18 cellular contexts compared by ENCODE assay signal in the genomic region with DNA sequence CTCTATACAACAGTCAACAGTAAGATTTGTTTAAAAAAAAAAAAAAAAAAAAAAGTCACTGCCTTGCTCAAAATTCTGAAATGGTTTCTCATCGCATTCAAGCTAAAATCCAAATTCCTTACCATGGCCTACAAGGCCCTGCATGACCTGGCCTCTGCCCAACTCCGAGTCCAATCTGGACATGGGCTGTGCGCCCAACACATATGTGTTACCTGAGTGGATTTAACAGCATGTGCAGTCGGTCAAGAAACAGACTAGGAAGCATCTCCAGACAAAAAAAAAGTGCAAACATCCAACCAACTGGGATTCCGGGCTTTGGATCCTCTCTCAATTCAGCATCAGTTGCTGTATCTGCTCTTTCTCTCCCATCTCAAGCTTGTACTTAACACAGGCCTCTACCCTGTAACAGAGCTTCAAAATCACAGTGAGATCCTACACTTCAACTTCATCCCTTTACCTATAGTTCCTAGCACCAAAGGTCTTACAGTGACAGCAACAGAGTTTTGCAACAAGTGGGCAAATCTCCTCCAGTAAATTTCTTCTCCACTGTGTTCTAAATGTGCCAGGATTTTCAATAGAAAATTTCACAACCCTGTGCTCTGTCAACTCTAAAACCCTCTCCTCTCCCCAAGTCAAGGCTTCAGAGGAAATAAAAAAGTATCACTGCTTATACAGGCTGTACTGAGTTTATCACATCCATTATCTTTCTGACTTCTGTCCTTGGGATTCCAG. TPM values are rescaled to one million over a fixed set of nuclear protein-coding genes. Genes with fewer than 3 reads are reported as not detected.
"Had no signal": no experiment of that assay in that cellular context is flagged by ENCODE, and none has a peak within 500 bp of the region (broad histone marks: within the 10 kb centered on the region; RNA-seq: fewer than 3 reads in every experiment).

No MANE protein-coding gene starts in this region.

- H3K4me3 Mint-ChIP-seq: activated naive CD8-positive, alpha-beta T cell treated with anti-CD3 and anti-CD28 coated beads, Interleukin-2, amount 10 ng/mL, durations not matched to agents 7 days and 5 days; central memory CD8-positive, alpha-beta T cell; immature natural killer cell; natural killer cell had no signal

- H3K27ac ChIP-seq: esophagus squamous epithelium, parathyroid adenoma, spleen, thoracic aorta, upper lobe of right lung had no signal

- H3K4me1 Mint-ChIP-seq: activated naive CD8-positive, alpha-beta T cell treated with anti-CD3 and anti-CD28 coated beads, Interleukin-2, amount 10 ng/mL, durations not matched to agents 7 days and 5 days; central memory CD8-positive, alpha-beta T cell had no signal

- FAIRE-seq: endothelial cell of umbilical vein had no signal

- H3K27me3 Mint-ChIP-seq: central memory CD8-positive, alpha-beta T cell; stimulated activated naive B cell treated with anti-CD40 and anti-IgM and Interleukin-4, amounts not matched to agents 10 μg/mL and 1 μg/mL and 100 μg/mL, for 72 hours had no signal

- H3K27me3 ChIP-seq: esophagus squamous epithelium, spleen, upper lobe of right lung had no signal

- H3K36me3 Mint-ChIP-seq: activated naive CD8-positive, alpha-beta T cell treated with anti-CD3 and anti-CD28 coated beads, Interleukin-2, amount 10 ng/mL, durations not matched to agents 7 days and 5 days; natural killer cell had no signal

- H3K36me3 ChIP-seq: esophagus squamous epithelium, spleen, thoracic aorta, upper lobe of right lung had no signal

- DNase-seq: activated CD4-positive, alpha-beta T cell treated with anti-CD3 and anti-CD28 coated beads, Interleukin-2, amount 50 U/mL, for 48 hours; activated naive CD4-positive, alpha-beta T cell; activated naive CD8-positive, alpha-beta T cell treated with anti-CD3 and anti-CD28 coated beads, Interleukin-2, amount 10 ng/mL, durations not matched to agents 7 days and 5 days; amygdala; effector CD8-positive, alpha-beta T cell; esophagus squamous epithelium; immature natural killer cell; kidney glomerular epithelial cell; natural killer cell; spleen; stimulated activated CD4-positive, alpha-beta T cell treated with anti-CD3 and anti-CD28 coated beads, Interleukin-4, amount 100 ng/mL, for 4 hours; stimulated activated naive B cell treated with anti-CD40 and anti-IgM and Interleukin-4, amounts not matched to agents 10 μg/mL and 1 μg/mL and 100 μg/mL, for 72 hours; upper lobe of right lung had no signal

- ATAC-seq: natural killer cell; stimulated activated naive B cell treated with anti-CD40 and anti-IgM and Interleukin-4, amounts not matched to agents 10 μg/mL and 1 μg/mL and 100 μg/mL, for 72 hours; upper lobe of right lung had no signal

- H3K9me3 ChIP-seq: esophagus squamous epithelium, spleen, thoracic aorta, upper lobe of right lung had no signal

- H3K4me3 ChIP-seq: esophagus squamous epithelium, spleen, thoracic aorta, upper lobe of right lung had no signal

- H2AFZ ChIP-seq: parathyroid adenoma had no signal

- H3K9ac ChIP-seq: parathyroid adenoma had no signal

- H3K4me1 ChIP-seq: parathyroid adenoma had no signal

- H3K27ac Mint-ChIP-seq: activated naive CD8-positive, alpha-beta T cell treated with anti-CD3 and anti-CD28 coated beads, Interleukin-2, amount 10 ng/mL, durations not matched to agents 7 days and 5 days; immature natural killer cell; natural killer cell; stimulated activated naive B cell treated with anti-CD40 and anti-IgM and Interleukin-4, amounts not matched to agents 10 μg/mL and 1 μg/mL and 100 μg/mL, for 72 hours had no signal

- H3K9me3 Mint-ChIP-seq: activated naive CD8-positive, alpha-beta T cell treated with anti-CD3 and anti-CD28 coated beads, Interleukin-2, amount 10 ng/mL, durations not matched to agents 7 days and 5 days; natural killer cell had no signal

RNA-seq across cellular contexts. Expression of gene ZNF608, which starts 19.6 kb away (rescaled TPM):
- total RNA-seq: activated naive CD8-positive, alpha-beta T cell treated with anti-CD3 and anti-CD28 coated beads, Interleukin-2, amount 10 ng/mL, durations not matched to agents 7 days and 5 days; T-helper 2 cell treated with Interferon-gamma antibody and Interleukin-4, amounts not matched to agents 100 ng/mL and 5 ng/mL, for 36 hours had no signal
- polyA plus RNA-seq: immature natural killer cell had no signal
